ENCODE assay signal across 11 cellular contexts in the genomic region with DNA sequence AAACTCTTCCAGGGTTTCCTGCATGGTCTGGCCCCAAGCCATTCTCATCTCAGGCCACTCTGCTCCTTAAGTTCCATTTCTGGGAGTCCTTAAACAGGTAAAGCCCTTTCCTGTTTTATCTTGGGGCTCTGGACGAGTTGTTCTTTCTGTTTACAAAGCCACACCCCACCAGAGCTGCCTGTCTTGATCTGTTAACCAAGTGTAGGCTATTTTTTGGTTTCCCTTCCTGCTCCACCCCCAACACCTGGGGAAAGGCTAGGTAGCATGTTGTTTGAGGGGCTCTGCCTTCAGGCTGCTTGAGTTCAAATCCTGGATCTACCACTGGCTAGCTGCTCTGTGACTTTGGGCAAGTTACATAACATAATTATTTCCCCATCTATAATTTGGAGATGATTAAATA. TPM values are rescaled to one million over a fixed set of nuclear protein-coding genes. Genes with fewer than 3 reads are reported as not detected.
DNase-seq lines count a peak whose midpoint lies in the region; ATAC-seq and TF ChIP-seq lines count a peak whose summit lies in the region.
"Had no signal": no experiment of that assay in that cellular context is flagged by ENCODE, and none has a peak within 500 bp of the region (broad histone marks: within the 10 kb centered on the region; RNA-seq: fewer than 3 reads in every experiment).

No MANE protein-coding gene starts in this region.

- no peak for DNase-seq in activated T-cell treated with anti-CD3 and anti-CD28 coated beads, Interleukin-2, amount 50 U/mL, for 4 hours
- DNase-seq in activated T-cell treated with anti-CD3 and anti-CD28 coated beads for 4 hours: no peak
- no peak for DNase-seq in NT2/D1 (ENCODE audit: low read depth, low spot score)
- DNase-seq in dorsolateral prefrontal cortex: no peak
- DNase-seq in stomach: peak; percentile 29
- DNase-seq in NCI-H2227 treated with DMSO at 0.1 percent for 48 hours (lab: John Stamatoyannopoulos, UW): no peak
- no peak for DNase-seq in amniotic stem cell (lab: John Stamatoyannopoulos, UW)
- DNase-seq: dermis blood vessel endothelial cell, MG63, NCI-H526 treated with DMSO at 0.1 percent for 48 hours had no signal

- no peak for ATAC-seq in activated T-cell treated with anti-CD3 and anti-CD28 coated beads, Interleukin-2, amount 50 U/mL, for 4 hours
- ATAC-seq in HG02642 (IDR thresholded peaks at IDR 0.05; ENCODE audit: poor library complexity, unreplicated experiment): no peak

- intact Hi-C loops in dorsolateral prefrontal cortex (cut with DNase I) (loop anchor here (5.0 to 10.0 kb wide), 4 partner anchors 151 to 1354 kb away; partner anchors contain the start of genes RASL11B (in 2 of the 2) and CHIC2 (in 1 of the 2)), stomach (cut with DNase I; ENCODE audit: low total_unique reads) (loop anchor here (10.0 kb wide), 1 partner anchor 46 kb away; no protein-coding TSS in a partner anchor)

- H3K4me1 Mint-ChIP-seq in activated T-cell treated with anti-CD3 and anti-CD28 coated beads, Interleukin-2, amount 50 U/mL, for 4 hours (ENCODE audit: low read depth): peaks cover 39% of the 10 kb centered on the region

- H3K27ac ChIP-seq in dorsolateral prefrontal cortex (peak overlapping the region in 35 of 59 donors; percentile 43 to 95 (median 83)), stomach (peak overlapping the region; percentile 3 to 99 (median 98))

- peaks cover 38% of the 10 kb centered on the region for H3K36me3 ChIP-seq in NT2/D1 (ENCODE audit: insufficient read depth, insufficient read length, low read length)
- H3K36me3 ChIP-seq in stomach: peaks cover 0 to 28% (median 14%) of the 10 kb centered on the region in 4 donors

- no peaks in the 10 kb centered on the region for H3K9me3 Mint-ChIP-seq in activated T-cell treated with anti-CD3 and anti-CD28 coated beads, Interleukin-2, amount 50 U/mL, for 4 hours

- TF ChIP-seq POLR2A in stomach (IDR thresholded peaks at IDR 0.05): no peak

- peak overlapping the region; percentile 69 for H3K9ac ChIP-seq in NT2/D1 (ENCODE audit: insufficient read length, low read depth)

- no peaks in the 10 kb centered on the region for H3K9me3 ChIP-seq in NT2/D1 (ENCODE audit: insufficient read depth, low read length)
- H3K9me3 ChIP-seq in stomach: no peaks in the 10 kb centered on the region
- H3K9me3 ChIP-seq: MG63 had no signal

- H3K27me3 ChIP-seq in NT2/D1 (ENCODE audit: insufficient read depth, insufficient read length) (no peaks in the 10 kb centered on the region), dorsolateral prefrontal cortex (no peaks in the 10 kb centered on the region), stomach (no peaks in the 10 kb centered on the region)
- H3K27me3 ChIP-seq: MG63 had no signal

- TF ChIP-seq CTCF in dorsolateral prefrontal cortex (IDR thresholded peaks at IDR 0.05 in 54 of 56, conservative IDR thresholded peaks at IDR 0.05 in 2 of 56; ENCODE audit: low read depth in 1 of 56, partially characterized antibody in 56 of 56) (no peak), stomach (IDR thresholded peaks at IDR 0.05) (no peak)

- H3K27me3 Mint-ChIP-seq in activated T-cell treated with anti-CD3 and anti-CD28 coated beads, Interleukin-2, amount 50 U/mL, for 4 hours (ENCODE audit: low read depth): no peaks in the 10 kb centered on the region

- H3K4me3 ChIP-seq in NT2/D1 (ENCODE audit: insufficient read length, low read depth) (no peak overlapping the region), dorsolateral prefrontal cortex (peak overlapping the region in 32 of 59 donors; percentile 80 to 100 (median 92)), stomach (no peak overlapping the region)

- TF ChIP-seq EP300 in stomach (IDR thresholded peaks at IDR 0.05): no peak

- H3K36me3 Mint-ChIP-seq in activated T-cell treated with anti-CD3 and anti-CD28 coated beads, Interleukin-2, amount 50 U/mL, for 4 hours (ENCODE audit: insufficient read depth): peaks cover 31% of the 10 kb centered on the region

- H3K4me1 ChIP-seq in NT2/D1 (ENCODE audit: insufficient read depth, insufficient read length) (no peaks in the 10 kb centered on the region), stomach (peaks cover 23 to 44% (median 37%) of the 10 kb centered on the region in 4 donors)

- 16 to 46% (median 38%) methylated on average over 1 of the region's 1 CpG for WGBS in stomach, 5 donors

- H3K4me3 Mint-ChIP-seq in activated T-cell treated with anti-CD3 and anti-CD28 coated beads, Interleukin-2, amount 50 U/mL, for 4 hours: peak overlapping the region; percentile 76

RNA-seq across cellular contexts. Expression of gene ERVMER34-1, which starts 40.0 kb away (rescaled TPM):
- under 1 TPM in 2 of 3 donors, not detected in 1; 0.21 to 0.30 TPM for total RNA-seq in activated T-cell treated with anti-CD3 and anti-CD28 coated beads, Interleukin-2, amount 50 U/mL, for 4 hours
- total RNA-seq in dorsolateral prefrontal cortex: 1 to 10 TPM in 93 of 120 experiments, under 1 TPM in 27; 0.42 to 3.8 (median 1.4) TPM
- 1 to 10 TPM in 1 of 5 donors, under 1 TPM in 1, not detected in 3; 0.37 to 3.0 TPM for total RNA-seq in stomach
- under 1 TPM in 2 of 3 donors, not detected in 1; 0.30 to 0.62 TPM for polyA plus RNA-seq in stomach

RNA-seq across cellular contexts. Expression of gene USP46, which starts 52.2 kb away (rescaled TPM):
- total RNA-seq in activated T-cell treated with anti-CD3 and anti-CD28 coated beads, Interleukin-2, amount 50 U/mL, for 4 hours: 10 to 100 TPM in 1 of 3 donors, 1 to 10 TPM in 2; 6.2 to 10.4 (median 7.4) TPM
- total RNA-seq in dorsolateral prefrontal cortex (100 to 1,000 TPM in 76 of 120 experiments, 10 to 100 TPM in 44; 55.4 to 143 (median 107) TPM), stomach (10 to 100 TPM in 3 of 5 donors, 1 to 10 TPM in 2; 2.7 to 36.5 (median 24.8) TPM)
- polyA plus RNA-seq in stomach: 1 to 10 TPM; 3.2 to 6.4 (median 5.8) TPM

Comparison
In these comparisons a context has a peak if more than half of its experiments do, and no peak if none do; other contexts are left out.
1. H3K4me3 ChIP-seq: peak in dorsolateral prefrontal cortex (32 of 59); none in NT2/D1 (single experiment) and stomach (0 of 4).